ENCODE assay signal across 1 cellular context in genomic region chr6:36633370-36633769, GRCh38.
TF ChIP-seq lines count a peak whose summit lies in the region.

No MANE protein-coding gene starts in this region.

TF ChIP-seq in GM23338, 12 proteins besides CTCF, POLR2A, EP300 and RAD21 (continued from another document):
- no peak for TF ChIP-seq ETS1 (IDR thresholded peaks at IDR 0.05)
